In genomic region chr9:89310486-89311345, GRCh38 we compare ENCODE assay signal across 8 cellular contexts. TPM values are rescaled to one million over a fixed set of nuclear protein-coding genes. Genes with fewer than 3 reads are reported as not detected.
DNase-seq lines count a peak whose midpoint lies in the region; ATAC-seq and TF ChIP-seq lines count a peak whose summit lies in the region.

Gene CKS2 (plus strand): TSS chr9:89311195. CDS start chr9:89311293, 98 bp downstream.

- peak; percentile 88 for ATAC-seq in GM18499 (IDR thresholded peaks at IDR 0.05; ENCODE audit: insufficient read depth, unreplicated experiment)
- ATAC-seq in HG02943 (IDR thresholded peaks at IDR 0.05; ENCODE audit: low read depth, unreplicated experiment), result peak; percentile 91
- peak; percentile 95 for ATAC-seq in left ventricle myocardium superior

- peak; percentile 95 for TF ChIP-seq POLR2A in prostate gland (IDR thresholded peaks at IDR 0.05)

- peak in 2 of 4 experiments; percentile 18 to 26 for TF ChIP-seq CTCF in prostate gland (IDR thresholded peaks at IDR 0.05)

- peak within 1 kb of the TSS; percentile 97 to 99 for H3K27ac ChIP-seq in prostate gland
- H3K27ac ChIP-seq in urinary bladder (ENCODE audit: low read depth), result peak within 1 kb of the TSS; percentile 100

- no peaks in the 10 kb centered on the region for H3K9me3 ChIP-seq in prostate gland

- under 1% methylated on average over 73 of the region's 85 CpGs for WGBS in prostate gland
- under 1% methylated on average over 85 of the region's 85 CpGs for WGBS in urinary bladder

- H3K27me3 ChIP-seq in prostate gland (replicated peaks; ENCODE audit: insufficient read depth), result no peaks in the 10 kb centered on the region

- H3K4me1 ChIP-seq in prostate gland (replicated peaks) (peaks cover 4% of the 10 kb centered on the region), urinary bladder (ENCODE audit: insufficient read depth) (no peaks in the 10 kb centered on the region)

- intact Hi-C loops in T-helper 2 cell treated with Interferon-gamma antibody and Interleukin-4, amounts not matched to agents 100 ng/mL and 5 ng/mL, for 36 hours (cut with micrococcal nuclease), result loop anchor here (1.0 to 5.0 kb wide), 2 partner anchors 8 to 152 kb away; partner anchors contain the start of gene SECISBP2
- intact Hi-C loops in left ventricle myocardium superior (cut with micrococcal nuclease), result no loop called here
- intact Hi-C loops in prostate gland (cut with DNase I), result no loop called here

- H3K36me3 ChIP-seq in prostate gland (no peaks in the 10 kb centered on the region), urinary bladder (ENCODE audit: insufficient read depth) (no peaks in the 10 kb centered on the region)

- peak; percentile 89 for DNase-seq in NCI-H187 treated with DMSO at 0.1 percent for 48 hours (lab: John Stamatoyannopoulos, UW)
- DNase-seq in anterior cingulate cortex (lab: John Stamatoyannopoulos, UW), result peak; percentile 94 to 100 (median 99)
- DNase-seq in left ventricle myocardium superior, result peak; percentile 100
- peak; percentile 100 for DNase-seq in prostate gland (ENCODE audit: low spot score)

- H3K4me3 ChIP-seq in prostate gland (peak within 1 kb of the TSS; percentile 76 to 81), urinary bladder (ENCODE audit: low read depth, low read length) (peak within 1 kb of the TSS; percentile 80)

RNA-seq across cellular contexts. Expression of gene CKS2, which starts in this region (rescaled TPM):
- total RNA-seq in T-helper 2 cell treated with Interferon-gamma antibody and Interleukin-4, amounts not matched to agents 100 ng/mL and 5 ng/mL, for 36 hours, result 162 and 164 TPM in 2 replicates
- 11.2 TPM for total RNA-seq in left ventricle myocardium superior
- 10 to 100 TPM; 13.8 to 87.4 TPM for total RNA-seq in prostate gland
- 58.7 TPM for total RNA-seq in urinary bladder
- polyA plus RNA-seq in urinary bladder, result 18.0 TPM

Comparison
In these comparisons a context has a peak if more than half of its experiments do, and no peak if none do; other contexts are left out.
1. Peak in every context shown above with its lines: DNase-seq, ATAC-seq, H3K4me3 ChIP-seq and H3K27ac ChIP-seq.